In genomic region chr6:158784505-158784904, GRCh38 we compare ENCODE assay signal across 12 cellular contexts. TPM values are rescaled to one million over a fixed set of nuclear protein-coding genes. Genes with fewer than 3 reads are reported as not detected.
DNase-seq lines count a peak whose midpoint lies in the region; ATAC-seq and FAIRE-seq lines count a peak whose summit lies in the region.
"Had no signal": no experiment of that assay in that cellular context is flagged by ENCODE, and none has a peak within 500 bp of the region (broad histone marks: within the 10 kb centered on the region; RNA-seq: fewer than 3 reads in every experiment).

No MANE protein-coding gene starts in this region.

- H3K27ac Mint-ChIP-seq in activated naive CD8-positive, alpha-beta T cell treated with anti-CD3 and anti-CD28 coated beads, Interleukin-2, amount 10 ng/mL, durations not matched to agents 7 days and 5 days, result peak overlapping the region; percentile 21
- no peak overlapping the region for H3K27ac Mint-ChIP-seq in activated naive CD8-positive, alpha-beta T cell treated with anti-CD3 and anti-CD28 coated beads for 36 hours
- H3K27ac Mint-ChIP-seq: stimulated activated naive CD8-positive, alpha-beta T cell treated with anti-CD3 and anti-CD28 coated beads, Interleukin-15, Interleukin-2, amounts not matched to agents 100 ng/mL and 50 ng/mL, for 24 hours had no signal

- H3K4me3 Mint-ChIP-seq in activated naive CD8-positive, alpha-beta T cell treated with anti-CD3 and anti-CD28 coated beads, Interleukin-2, amount 10 ng/mL, durations not matched to agents 7 days and 5 days, result no peak overlapping the region
- H3K4me3 Mint-ChIP-seq in activated naive CD8-positive, alpha-beta T cell treated with anti-CD3 and anti-CD28 coated beads for 36 hours, result no peak overlapping the region
- H3K4me3 Mint-ChIP-seq: stimulated activated naive CD8-positive, alpha-beta T cell treated with anti-CD3 and anti-CD28 coated beads, Interleukin-15, Interleukin-2, amounts not matched to agents 100 ng/mL and 50 ng/mL, for 24 hours had no signal

- H3K36me3 Mint-ChIP-seq in activated naive CD8-positive, alpha-beta T cell treated with anti-CD3 and anti-CD28 coated beads, Interleukin-2, amount 10 ng/mL, durations not matched to agents 7 days and 5 days, result peaks cover 41% of the 10 kb centered on the region
- H3K36me3 Mint-ChIP-seq in activated naive CD8-positive, alpha-beta T cell treated with anti-CD3 and anti-CD28 coated beads for 36 hours, result peaks cover 56% of the 10 kb centered on the region

- ATAC-seq in activated naive CD8-positive, alpha-beta T cell treated with anti-CD3 and anti-CD28 coated beads, Interleukin-2, amount 10 ng/mL, durations not matched to agents 7 days and 5 days (ENCODE audit: low read depth), result no peak
- ATAC-seq in HG03439 (IDR thresholded peaks at IDR 0.05; ENCODE audit: unreplicated experiment) (no peak), GM21786 (IDR thresholded peaks at IDR 0.05; ENCODE audit: unreplicated experiment) (no peak)
- ATAC-seq: naive thymus-derived CD4-positive, alpha-beta T cell had no signal

- no peak for FAIRE-seq in urothelium cell line (lab: Jason Lieb, UNC)

- DNase-seq in activated naive CD8-positive, alpha-beta T cell treated with anti-CD3 and anti-CD28 coated beads, Interleukin-2, amount 10 ng/mL, durations not matched to agents 7 days and 5 days, result no peak
- DNase-seq in activated naive CD8-positive, alpha-beta T cell treated with anti-CD3 and anti-CD28 coated beads for 36 hours, result no peak
- DNase-seq in SW480 (ENCODE audit: low spot score), result peak; percentile 31
- peak; percentile 56 for DNase-seq in hepatic stellate cell (ENCODE audit: low spot score)
- DNase-seq in urothelium cell line (ENCODE audit: low spot score), result peak; percentile 87
- DNase-seq in NCI-H2107 (lab: John Stamatoyannopoulos, UW), result no peak
- DNase-seq: KBM-7; naive thymus-derived CD4-positive, alpha-beta T cell; NCI-H2227 treated with DMSO at 0.1 percent for 48 hours had no signal

- peaks cover 29% of the 10 kb centered on the region for H3K4me1 Mint-ChIP-seq in activated naive CD8-positive, alpha-beta T cell treated with anti-CD3 and anti-CD28 coated beads, Interleukin-2, amount 10 ng/mL, durations not matched to agents 7 days and 5 days
- peaks cover 23% of the 10 kb centered on the region for H3K4me1 Mint-ChIP-seq in activated naive CD8-positive, alpha-beta T cell treated with anti-CD3 and anti-CD28 coated beads for 36 hours

- no peaks in the 10 kb centered on the region for H3K27me3 Mint-ChIP-seq in activated naive CD8-positive, alpha-beta T cell treated with anti-CD3 and anti-CD28 coated beads, Interleukin-2, amount 10 ng/mL, durations not matched to agents 7 days and 5 days
- H3K27me3 Mint-ChIP-seq in activated naive CD8-positive, alpha-beta T cell treated with anti-CD3 and anti-CD28 coated beads for 36 hours, result no peaks in the 10 kb centered on the region
- H3K27me3 Mint-ChIP-seq: naive thymus-derived CD4-positive, alpha-beta T cell; stimulated activated naive CD8-positive, alpha-beta T cell treated with anti-CD3 and anti-CD28 coated beads, Interleukin-15, Interleukin-2, amounts not matched to agents 100 ng/mL and 50 ng/mL, for 24 hours had no signal

- POLR2A ChIA-PET in activated naive CD8-positive, alpha-beta T cell treated with anti-CD3 and anti-CD28 coated beads, Interleukin-2, amount 10 ng/mL, durations not matched to agents 7 days and 5 days (lab: Charles Lee), result interaction anchor here (0.6 to 1.0 kb wide), 2 partner anchors 29 to 572 kb away, joined by 3 read pairs; no protein-coding TSS in a partner anchor

- H3K9me3 Mint-ChIP-seq in activated naive CD8-positive, alpha-beta T cell treated with anti-CD3 and anti-CD28 coated beads, Interleukin-2, amount 10 ng/mL, durations not matched to agents 7 days and 5 days, result no peaks in the 10 kb centered on the region
- H3K9me3 Mint-ChIP-seq in activated naive CD8-positive, alpha-beta T cell treated with anti-CD3 and anti-CD28 coated beads for 36 hours, result no peaks in the 10 kb centered on the region
- H3K9me3 Mint-ChIP-seq: naive thymus-derived CD4-positive, alpha-beta T cell; stimulated activated naive CD8-positive, alpha-beta T cell treated with anti-CD3 and anti-CD28 coated beads, Interleukin-15, Interleukin-2, amounts not matched to agents 100 ng/mL and 50 ng/mL, for 24 hours had no signal

RNA-seq across cellular contexts. Expression of gene EZR, which starts 34.7 kb away (rescaled TPM):
- total RNA-seq in activated naive CD8-positive, alpha-beta T cell treated with anti-CD3 and anti-CD28 coated beads, Interleukin-2, amount 10 ng/mL, durations not matched to agents 7 days and 5 days, result 100 to 1,000 TPM; 235 to 257 TPM
- 100 to 1,000 TPM; 218 to 227 TPM for total RNA-seq in activated naive CD8-positive, alpha-beta T cell treated with anti-CD3 and anti-CD28 coated beads for 36 hours

Comparison
In these comparisons a context has a peak if more than half of its experiments do, and no peak if none do; other contexts are left out.
1. DNase-seq: peak in SW480 (single experiment), hepatic stellate cell (single experiment) and urothelium cell line (single experiment); none in activated naive CD8-positive, alpha-beta T cell treated with anti-CD3 and anti-CD28 coated beads, Interleukin-2, amount 10 ng/mL, durations not matched to agents 7 days and 5 days (single experiment), activated naive CD8-positive, alpha-beta T cell treated with anti-CD3 and anti-CD28 coated beads for 36 hours (single experiment) and NCI-H2107 (single experiment).